ENCODE assay signal across 29 cellular contexts in the genomic region with DNA sequence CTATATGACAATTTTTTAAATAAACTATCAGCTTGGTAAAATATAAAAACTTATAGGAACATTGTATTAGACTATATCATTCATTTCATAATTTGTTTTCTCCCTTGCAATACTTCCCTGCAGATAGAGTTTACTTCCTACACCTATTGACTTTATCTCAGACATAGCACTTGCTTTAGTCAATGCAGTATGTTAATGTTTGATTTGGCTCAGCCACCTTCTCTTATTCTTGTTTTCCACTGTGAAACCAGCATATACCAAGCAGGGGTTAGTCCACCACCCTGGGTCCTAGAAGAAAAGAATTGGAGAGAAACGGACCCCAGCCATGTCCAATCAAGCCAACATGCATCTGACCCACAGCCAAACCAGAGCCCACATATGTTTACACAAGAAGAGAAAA. TPM values are rescaled to one million over a fixed set of nuclear protein-coding genes. Genes with fewer than 3 reads are reported as not detected.
"Had no signal": no experiment of that assay in that cellular context is flagged by ENCODE, and none has a peak within 500 bp of the region (broad histone marks: within the 10 kb centered on the region; RNA-seq: fewer than 3 reads in every experiment).

No MANE protein-coding gene starts in this region.

- H3K27ac Mint-ChIP-seq: naive thymus-derived CD8-positive, alpha-beta T cell; nephron; neural progenitor cell; stimulated activated memory B cell treated with anti-CD40 and anti-IgM and Interleukin-4, amounts not matched to agents 10 μg/mL and 1 μg/mL and 100 μg/mL, for 72 hours had no signal

- H3K4me3 Mint-ChIP-seq: naive thymus-derived CD8-positive, alpha-beta T cell; nephron; neural progenitor cell; stimulated activated memory B cell treated with anti-CD40 and anti-IgM and Interleukin-4, amounts not matched to agents 10 μg/mL and 1 μg/mL and 100 μg/mL, for 72 hours had no signal

- DNase-seq: heart right ventricle; islet precursor cell; left lung; lower lobe of right lung; mammary epithelial cell; mesenchymal stem cell; naive thymus-derived CD8-positive, alpha-beta T cell; occipital lobe; ovary; retina; right cardiac atrium; sigmoid colon; small intestine; spleen; stimulated activated CD4-positive, alpha-beta T cell treated with anti-CD3 and anti-CD28 coated beads, Interleukin-2, amount 100 ng/mL, for 48 hours; stimulated activated CD4-positive, alpha-beta T cell treated with anti-CD3 and anti-CD28 coated beads, Interleukin-4, amount 100 ng/mL, for 4 hours; stimulated activated CD8-positive, alpha-beta memory T cell treated with anti-CD3 and anti-CD28 coated beads, Interleukin-4, amount 100 ng/mL, for 48 hours; stimulated activated naive CD8-positive, alpha-beta T cell treated with anti-CD3 and anti-CD28 coated beads, Interleukin-15, Interleukin-2, amounts not matched to agents 100 U/mL and 50 U/mL, for 24 hours; stomach; testis; thyroid gland; trophoblast cell; upper lobe of right lung had no signal

- H3K4me3 ChIP-seq: heart right ventricle, hepatocyte, left lung, lower lobe of right lung, neural progenitor cell, ovary, prostate gland, sigmoid colon, spleen, stomach, testis, thyroid gland, upper lobe of right lung had no signal

- H3K36me3 ChIP-seq: heart right ventricle, left lung, lower lobe of right lung, neural progenitor cell, neutrophil, ovary, prostate gland, sigmoid colon, spleen, stomach, thyroid gland, upper lobe of right lung had no signal

- H3K9me3 ChIP-seq: heart right ventricle, left lung, lower lobe of right lung, neutrophil, ovary, prostate gland, sigmoid colon, spleen, stomach, testis, thyroid gland, upper lobe of right lung had no signal

- H3K4me1 Mint-ChIP-seq: naive thymus-derived CD8-positive, alpha-beta T cell; nephron; neural progenitor cell; stimulated activated memory B cell treated with anti-CD40 and anti-IgM and Interleukin-4, amounts not matched to agents 10 μg/mL and 1 μg/mL and 100 μg/mL, for 72 hours had no signal

- ATAC-seq: heart right ventricle; left lung; lower lobe of right lung; naive thymus-derived CD8-positive, alpha-beta T cell; right cardiac atrium; stimulated activated memory B cell treated with anti-CD40 and anti-IgM and Interleukin-4, amounts not matched to agents 10 μg/mL and 1 μg/mL and 100 μg/mL, for 72 hours; stimulated activated naive CD8-positive, alpha-beta T cell treated with anti-CD3 and anti-CD28 coated beads, Interleukin-15, Interleukin-2, amounts not matched to agents 100 U/mL and 50 U/mL, for 24 hours; upper lobe of right lung had no signal

- H3K27ac ChIP-seq: heart right ventricle, hepatocyte, left lung, lower lobe of right lung, neural progenitor cell, neutrophil, ovary, prostate gland, sigmoid colon, spleen, stomach, testis, thyroid gland, upper lobe of right lung had no signal

- H3K4me1 ChIP-seq: heart right ventricle, left lung, lower lobe of right lung, neural progenitor cell, prostate gland, sigmoid colon, spleen, stomach, testis, thyroid gland, upper lobe of right lung had no signal

- H3K9me3 Mint-ChIP-seq: nephron; stimulated activated memory B cell treated with anti-CD40 and anti-IgM and Interleukin-4, amounts not matched to agents 10 μg/mL and 1 μg/mL and 100 μg/mL, for 72 hours had no signal

- H3K36me3 Mint-ChIP-seq: naive thymus-derived CD8-positive, alpha-beta T cell; stimulated activated memory B cell treated with anti-CD40 and anti-IgM and Interleukin-4, amounts not matched to agents 10 μg/mL and 1 μg/mL and 100 μg/mL, for 72 hours had no signal

- H3K27me3 ChIP-seq: heart right ventricle, hepatocyte, left lung, neural progenitor cell, neutrophil, ovary, sigmoid colon, spleen, stomach, testis, thyroid gland, upper lobe of right lung had no signal

- H3K27me3 Mint-ChIP-seq: naive thymus-derived CD8-positive, alpha-beta T cell; stimulated activated memory B cell treated with anti-CD40 and anti-IgM and Interleukin-4, amounts not matched to agents 10 μg/mL and 1 μg/mL and 100 μg/mL, for 72 hours had no signal

RNA-seq across cellular contexts. Expression of a gene that starts 10.4 kb away (rescaled TPM):
- total RNA-seq: naive thymus-derived CD8-positive, alpha-beta T cell had no signal
- polyA plus RNA-seq: mammary epithelial cell; naive thymus-derived CD8-positive, alpha-beta T cell had no signal
